14 cellular contexts compared by ENCODE assay signal in the genomic region with DNA sequence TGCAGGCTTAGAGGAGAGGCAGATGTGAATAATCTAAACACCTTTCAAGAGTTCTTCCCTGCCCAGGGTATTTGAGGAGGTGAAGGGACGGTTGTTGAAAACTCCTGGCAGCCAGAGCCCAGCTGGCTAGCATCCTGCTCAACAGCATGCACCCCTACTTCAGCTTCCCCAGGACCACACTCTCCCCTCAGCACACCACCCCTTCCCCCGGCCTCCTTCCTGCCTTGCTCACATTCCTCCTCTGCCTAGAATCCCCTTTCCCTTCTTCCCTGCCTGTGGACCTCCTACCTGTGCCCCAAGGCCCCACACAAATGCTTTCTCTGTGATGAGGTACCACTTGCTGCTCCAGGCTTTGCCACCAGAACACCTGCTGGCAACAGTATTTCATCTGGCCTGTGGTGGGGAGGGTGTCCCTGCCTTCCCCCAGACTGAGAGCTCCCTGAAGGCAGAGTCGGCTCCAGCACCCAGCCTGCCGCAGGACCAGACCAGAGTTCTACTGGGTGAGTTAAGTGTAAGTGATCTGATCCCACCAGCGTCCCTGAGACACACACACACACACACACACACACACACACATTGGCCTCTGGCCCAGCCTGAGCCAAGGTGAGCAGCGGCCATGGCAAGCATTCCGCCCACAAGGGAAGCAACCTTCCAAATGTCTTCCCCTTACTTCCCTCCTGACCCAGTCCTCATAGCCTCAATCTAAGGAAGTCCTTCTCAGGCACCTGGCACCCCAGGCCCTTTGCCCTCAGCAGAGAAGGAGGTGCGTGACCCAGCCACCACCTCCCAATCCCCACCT.
DNase-seq lines count a peak whose midpoint lies in the region; FAIRE-seq and TF ChIP-seq lines count a peak whose summit lies in the region.
"Had no signal": no experiment of that assay in that cellular context is flagged by ENCODE, and none has a peak within 500 bp of the region (broad histone marks: within the 10 kb centered on the region; RNA-seq: fewer than 3 reads in every experiment).

No MANE protein-coding gene starts in this region.

- no peak for FAIRE-seq in H54 (lab: Jason Lieb, UNC)
- FAIRE-seq: GM12891 had no signal

- H3K4me3 ChIP-seq in H7 (ENCODE audit: insufficient read depth, low read depth, low read length) (no peak overlapping the region), WERI-Rb-1 (ENCODE audit: low read depth, low read length) (no peak overlapping the region)
- H3K4me3 ChIP-seq: BLaER1 had no signal

- intact Hi-C loops in dendritic cell treated with granulocyte-macrophage colony-stimulating factor and Interleukin-4, amounts not matched to agents 40 ng/mL and 50 ng/mL, for 4 days (cut with micrococcal nuclease) = no loop called here

- H3K36me3 ChIP-seq in H7 (replicated peaks; ENCODE audit: control insufficient read depth, insufficient read depth, low read length) (no peaks in the 10 kb centered on the region), WERI-Rb-1 (no peaks in the 10 kb centered on the region)
- H3K36me3 ChIP-seq: BLaER1 had no signal

- H3K4me1 Mint-ChIP-seq in dendritic cell treated with granulocyte-macrophage colony-stimulating factor and Interleukin-4, amounts not matched to agents 40 ng/mL and 50 ng/mL, for 4 days (ENCODE audit: low read depth) = peaks cover 58% of the 10 kb centered on the region
- peaks cover 29% of the 10 kb centered on the region for H3K4me1 Mint-ChIP-seq in neural crest cell

- peak overlapping the region; percentile 4 for H3K27ac Mint-ChIP-seq in dendritic cell treated with granulocyte-macrophage colony-stimulating factor and Interleukin-4, amounts not matched to agents 40 ng/mL and 50 ng/mL, for 4 days
- peak overlapping the region; percentile 19 for H3K27ac Mint-ChIP-seq in neural crest cell (ENCODE audit: unreplicated experiment)

- H3K9me3 Mint-ChIP-seq in dendritic cell treated with granulocyte-macrophage colony-stimulating factor and Interleukin-4, amounts not matched to agents 40 ng/mL and 50 ng/mL, for 4 days = no peaks in the 10 kb centered on the region
- H3K9me3 Mint-ChIP-seq in neural crest cell = no peaks in the 10 kb centered on the region

- no peak overlapping the region for H3K4me3 Mint-ChIP-seq in dendritic cell treated with granulocyte-macrophage colony-stimulating factor and Interleukin-4, amounts not matched to agents 40 ng/mL and 50 ng/mL, for 4 days
- no peak overlapping the region for H3K4me3 Mint-ChIP-seq in neural crest cell
- H3K4me3 Mint-ChIP-seq: CD4-positive, alpha-beta memory T cell had no signal

- peaks cover 89% of the 10 kb centered on the region for H3K27me3 Mint-ChIP-seq in dendritic cell treated with granulocyte-macrophage colony-stimulating factor and Interleukin-4, amounts not matched to agents 40 ng/mL and 50 ng/mL, for 4 days
- H3K27me3 Mint-ChIP-seq in neural crest cell (ENCODE audit: low read depth) = peaks cover 59% of the 10 kb centered on the region

- H3K27ac ChIP-seq in WERI-Rb-1 = peak overlapping the region; percentile 57
- H3K27ac ChIP-seq: BLaER1 had no signal

- DNase-seq in H7 = peak; percentile 69
- DNase-seq in WERI-Rb-1 = no peak
- DNase-seq in neural crest cell (ENCODE audit: low read depth, low spot score) = no peak
- no peak for DNase-seq in NCI-H345 treated with DMSO at 0.1 percent for 48 hours (lab: John Stamatoyannopoulos, UW; ENCODE audit: unreplicated experiment)
- no peak for DNase-seq in H54 (ENCODE audit: insufficient read length, low spot score)
- DNase-seq in activated CD8-positive, alpha-beta memory T cell treated with anti-CD3 and anti-CD28 coated beads, Interleukin-2, amount 50 U/mL, for 48 hours = no peak
- DNase-seq: Caco-2; CD4-positive, alpha-beta memory T cell; DMS153; GOT3; Kasumi-1 had no signal

- H3K9me3 ChIP-seq in WERI-Rb-1 (ENCODE audit: severe bottlenecking) = no peaks in the 10 kb centered on the region
- H3K9me3 ChIP-seq: BLaER1, Caco-2 had no signal

- no peaks in the 10 kb centered on the region for H3K36me3 Mint-ChIP-seq in dendritic cell treated with granulocyte-macrophage colony-stimulating factor and Interleukin-4, amounts not matched to agents 40 ng/mL and 50 ng/mL, for 4 days (ENCODE audit: low read depth)
- no peaks in the 10 kb centered on the region for H3K36me3 Mint-ChIP-seq in neural crest cell (ENCODE audit: low read depth)
- H3K36me3 Mint-ChIP-seq: CD4-positive, alpha-beta memory T cell had no signal

- H3K27me3 ChIP-seq in H7 (ENCODE audit: control insufficient read depth, insufficient read depth, low read length) (peaks cover 31% of the 10 kb centered on the region), WERI-Rb-1 (ENCODE audit: insufficient read depth, low read depth, severe bottlenecking) (no peaks in the 10 kb centered on the region)

- TF ChIP-seq POLR2A in H54 (IDR thresholded peaks at IDR 0.05; ENCODE audit: low read depth, low read length) = no peak

- TF ChIP-seq CTCF in WERI-Rb-1 (IDR thresholded peaks at IDR 0.05; ENCODE audit: low read depth, low read length) (no peak), neural crest cell (conservative IDR thresholded peaks at IDR 0.05) (no peak)
